13 cellular contexts compared by ENCODE assay signal in genomic region chr13:29522044-29522685, GRCh38.
DNase-seq lines count a peak whose midpoint lies in the region; ATAC-seq and TF ChIP-seq lines count a peak whose summit lies in the region.
"Had no signal": no experiment of that assay in that cellular context is flagged by ENCODE, and none has a peak within 500 bp of the region (broad histone marks: within the 10 kb centered on the region; RNA-seq: fewer than 3 reads in every experiment).

No MANE protein-coding gene starts in this region.

- H4K20me1 ChIP-seq in GM23248 (ENCODE audit: insufficient read depth): no peaks in the 10 kb centered on the region

- peaks cover 53% of the 10 kb centered on the region for H3F3A ChIP-seq in GM23248 (ENCODE audit: insufficient read depth)

- peak overlapping the region; percentile 94 for H3K27ac ChIP-seq in GM23248
- H3K27ac ChIP-seq in right cardiac atrium (ENCODE audit: low read length): peak overlapping the region; percentile 11
- peak overlapping the region; percentile 60 for H3K27ac ChIP-seq in subcutaneous abdominal adipose tissue (ENCODE audit: low read depth, low read length)
- H3K27ac ChIP-seq: RWPE1 had no signal

- H3K27me3 ChIP-seq in GM23248 (replicated peaks; ENCODE audit: insufficient read depth) (no peaks in the 10 kb centered on the region), right cardiac atrium (ENCODE audit: control insufficient read depth, insufficient read depth) (no peaks in the 10 kb centered on the region), subcutaneous abdominal adipose tissue (ENCODE audit: control insufficient read depth in 5 of 5, insufficient read depth in 4 of 5, low read length in 5 of 5) (no peaks in the 10 kb centered on the region)

- H3K4me2 ChIP-seq in GM23248 (ENCODE audit: unreplicated experiment): peak overlapping the region; percentile 58

- peaks cover 73% of the 10 kb centered on the region for H3K79me2 ChIP-seq in GM23248 (ENCODE audit: insufficient read depth)

- no peaks in the 10 kb centered on the region for H3K9me2 ChIP-seq in GM23248 (ENCODE audit: insufficient read depth)

- H3K36me3 ChIP-seq in GM23248 (ENCODE audit: low read depth) (peaks cover 39% of the 10 kb centered on the region), subcutaneous abdominal adipose tissue (ENCODE audit: control insufficient read depth in 5 of 5, insufficient read depth in 5 of 5, low read length in 5 of 5) (peaks cover 0 to 33% (median 17%) of the 10 kb centered on the region in 5 donors)

- H3K9ac ChIP-seq in GM23248 (peak overlapping the region; percentile 70), subcutaneous abdominal adipose tissue (ENCODE audit: low read length in 5 of 5) (no peak overlapping the region)

- H2AFZ ChIP-seq in GM23248: no peak overlapping the region

- in situ Hi-C loops in GM23248 (cut with MboI): no loop called here
- in situ Hi-C loops in astrocyte of the spinal cord (cut with HindIII; ENCODE audit: low sequenced_read_pairs): no loop called here

- TF ChIP-seq CTCF in astrocyte of the spinal cord (IDR thresholded peaks at IDR 0.05; ENCODE audit: low read depth, low read length): no peak

- H3K9me3 ChIP-seq in GM23248 (ENCODE audit: low read depth): no peaks in the 10 kb centered on the region
- H3K9me3 ChIP-seq in right cardiac atrium (ENCODE audit: control insufficient read depth, low read length): no peaks in the 10 kb centered on the region
- no peaks in the 10 kb centered on the region for H3K9me3 ChIP-seq in subcutaneous abdominal adipose tissue (ENCODE audit: control insufficient read depth in 5 of 5, low read length in 5 of 5)

- DNase-seq in GM23248 (peak; percentile 98), astrocyte of the spinal cord (ENCODE audit: low read depth, low spot score) (peak; percentile 96), right cardiac atrium (peak in 1 of 3 donors; percentile 48), C1 segment of cervical spinal cord (lab: John Stamatoyannopoulos, UW) (no peak), NCI-H1417 (lab: John Stamatoyannopoulos, UW) (no peak)
- DNase-seq: activated CD4-positive, alpha-beta T cell treated with anti-CD3 and anti-CD28 coated beads for 1 hour; activated effector memory CD4-positive, alpha-beta T cell treated with Interleukin-2 at 50 U/mL for 16 hours; KBM-7; stimulated activated CD4-positive, alpha-beta T cell treated with anti-CD3 and anti-CD28 coated beads, Interleukin-2, amount 100 ng/mL, for 24 hours had no signal

- WGBS in GM23248 (ENCODE audit: low coverage in 1 of 2, low lambda C conversion rate in 2 of 2, missing lambda C conversion rate in 2 of 2), 2 experiments: 11 to 14% methylated on average over 16 of the region's 16 CpGs
- WGBS in right cardiac atrium: 76% methylated on average over 16 of the region's 16 CpGs

- H3K4me3 ChIP-seq in GM23248 (no peak overlapping the region), astrocyte of the spinal cord (ENCODE audit: low read depth, low read length) (no peak overlapping the region), right cardiac atrium (ENCODE audit: low read length) (no peak overlapping the region), subcutaneous abdominal adipose tissue (ENCODE audit: low read depth in 1 of 5, low read length in 5 of 5) (no peak overlapping the region)

- H3K4me1 ChIP-seq in GM23248 (ENCODE audit: insufficient read depth) (peaks cover 43% of the 10 kb centered on the region), right cardiac atrium (ENCODE audit: control insufficient read depth, insufficient read depth, low read length) (peaks cover 6% of the 10 kb centered on the region), subcutaneous abdominal adipose tissue (ENCODE audit: control insufficient read depth in 5 of 5, insufficient read depth in 5 of 5, low read length in 5 of 5) (peaks cover 2 to 17% (median 14%) of the 10 kb centered on the region in 5 donors)

- ATAC-seq in right cardiac atrium: peak; percentile 9 to 46
- no peak for ATAC-seq in GM19467 (IDR thresholded peaks at IDR 0.05; ENCODE audit: unreplicated experiment)
- no peak for ATAC-seq in GM19397 (IDR thresholded peaks at IDR 0.05; ENCODE audit: unreplicated experiment)

- intact Hi-C loops in right cardiac atrium (cut with DNase I): loop anchor here in 2 of 4 donors (10.0 kb wide), 2 partner anchors 73 to 183 kb away; partner anchors contain the start of gene SLC7A1 (in 1 of the 2)

Comparison
In these comparisons a context has a peak if more than half of its experiments do, and no peak if none do; other contexts are left out.
1. DNase-seq: peak in GM23248 (single experiment) and astrocyte of the spinal cord (single experiment); none in C1 segment of cervical spinal cord (0 of 14) and NCI-H1417 (0 of 3).
2. H3K27ac ChIP-seq: peak in every context shown above with its lines; median percentile 94 in GM23248; 60 in subcutaneous abdominal adipose tissue; 11 in right cardiac atrium.
3. ATAC-seq: peak in right cardiac atrium (2 of 2); none in GM19467 (single experiment) and GM19397 (single experiment).